In the genomic region with DNA sequence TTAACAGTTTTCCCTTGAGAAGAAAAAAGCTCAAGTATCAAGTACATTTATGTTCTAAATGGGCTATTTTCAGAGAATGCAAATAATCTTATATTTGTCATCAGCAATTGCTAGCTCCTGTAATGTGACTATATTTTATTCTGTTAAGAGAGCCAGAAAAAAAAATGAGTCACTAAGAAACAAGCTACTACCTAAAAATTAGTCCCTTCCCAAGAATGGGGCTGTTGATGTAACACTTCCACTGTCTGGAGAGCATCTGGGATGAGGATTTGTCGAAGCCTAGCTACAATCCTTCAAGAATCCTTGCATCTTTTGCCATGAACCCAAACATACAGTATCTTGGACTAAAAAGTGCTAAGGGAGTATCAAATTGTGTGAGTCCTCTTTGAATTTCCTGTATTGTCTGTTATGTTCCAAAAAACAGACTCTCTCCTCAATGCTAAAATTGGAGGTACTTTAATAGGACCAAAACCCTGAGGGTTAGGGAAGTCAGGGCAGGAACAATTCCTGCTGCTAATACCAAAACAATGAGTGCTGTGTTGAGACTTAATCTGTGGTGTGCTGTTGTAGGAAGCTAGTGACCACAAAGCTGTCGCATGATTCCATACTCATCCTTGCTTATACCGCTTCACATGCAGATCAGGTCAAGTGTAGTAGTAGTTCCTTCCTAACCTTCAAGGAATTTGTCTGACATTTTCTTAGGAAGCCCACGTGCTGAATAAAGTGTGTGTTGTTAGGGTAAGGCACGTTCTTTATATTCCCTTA, we compare ENCODE assay signal across 18 cellular contexts.
A peak's percentile ranks its signal among the peaks of the same experiment; 100 is the strongest.
DNase-seq lines count a peak whose midpoint lies in the region; ATAC-seq and TF ChIP-seq lines count a peak whose summit lies in the region.
"Had no signal": no experiment of that assay in that cellular context is flagged by ENCODE, and none has a peak within 500 bp of the region (broad histone marks: within the 10 kb centered on the region; RNA-seq: fewer than 3 reads in every experiment).

No MANE protein-coding gene starts in this region.

- DNase-seq in EL = peak; percentile 23
- peak; percentile 15 for DNase-seq in OCI-M1 (lab: John Stamatoyannopoulos, UW)
- DNase-seq in fibroblast of mammary gland (ENCODE audit: low read depth) = peak; percentile 45
- DNase-seq in putamen (ENCODE audit: low spot score) = peak; percentile 38
- DNase-seq in HEK293T (ENCODE audit: extremely low spot score) = no peak
- no peak for DNase-seq in T-helper 2 cell treated with Interferon-gamma antibody and Interleukin-4, amounts not matched to agents 5 μg/mL and 100 μg/mL, for 36 hours (ENCODE audit: low spot score)
- no peak for DNase-seq in NK-92 treated with Interleukin-12 subunit alpha and Interleukin-12 subunit beta, amount 100 ng/mL, for 24 hours (lab: John Stamatoyannopoulos, UW)
- DNase-seq: activated CD4-positive, alpha-beta T cell treated with anti-CD3 and anti-CD28 coated beads for 4 hours; activated CD8-positive, alpha-beta memory T cell treated with anti-CD3 and anti-CD28 coated beads, Interleukin-2, amount 50 U/mL, for 48 hours; activated naive CD4-positive, alpha-beta T cell treated with anti-CD3 and anti-CD28 coated beads, Interleukin-2, amount 10 ng/mL, durations not matched to agents 7 days and 5 days; DMS153; left lung; NCI-H1048; Right ventricle myocardium superior had no signal

- no peaks in the 10 kb centered on the region for H3K36me3 Mint-ChIP-seq in T-helper 2 cell treated with Interferon-gamma antibody and Interleukin-4, amounts not matched to agents 5 μg/mL and 100 μg/mL, for 36 hours (ENCODE audit: low read depth)
- H3K36me3 Mint-ChIP-seq: activated naive CD4-positive, alpha-beta T cell treated with anti-CD3 and anti-CD28 coated beads, Interleukin-2, amount 10 ng/mL, durations not matched to agents 7 days and 5 days; brain had no signal

- H3K27ac Mint-ChIP-seq in T-helper 2 cell treated with Interferon-gamma antibody and Interleukin-4, amounts not matched to agents 5 μg/mL and 100 μg/mL, for 36 hours = no peak overlapping the region
- H3K27ac Mint-ChIP-seq: activated naive CD4-positive, alpha-beta T cell treated with anti-CD3 and anti-CD28 coated beads, Interleukin-2, amount 10 ng/mL, durations not matched to agents 7 days and 5 days; brain; GM23338 had no signal

- H3K27me3 Mint-ChIP-seq in T-helper 2 cell treated with Interferon-gamma antibody and Interleukin-4, amounts not matched to agents 5 μg/mL and 100 μg/mL, for 36 hours (ENCODE audit: low read depth) = peaks cover 25% of the 10 kb centered on the region

- peaks cover 11% of the 10 kb centered on the region for H3K4me1 Mint-ChIP-seq in T-helper 2 cell treated with Interferon-gamma antibody and Interleukin-4, amounts not matched to agents 5 μg/mL and 100 μg/mL, for 36 hours (ENCODE audit: low read depth)

- ATAC-seq in HG03025 (IDR thresholded peaks at IDR 0.05; ENCODE audit: low FRiP score, unreplicated experiment) = no peak
- ATAC-seq: GM23338, left lung had no signal

- H3K9me3 Mint-ChIP-seq in T-helper 2 cell treated with Interferon-gamma antibody and Interleukin-4, amounts not matched to agents 5 μg/mL and 100 μg/mL, for 36 hours = no peaks in the 10 kb centered on the region
- H3K9me3 Mint-ChIP-seq: activated naive CD4-positive, alpha-beta T cell treated with anti-CD3 and anti-CD28 coated beads, Interleukin-2, amount 10 ng/mL, durations not matched to agents 7 days and 5 days; brain; GM23338 had no signal

- no peak overlapping the region for H3K4me3 Mint-ChIP-seq in T-helper 2 cell treated with Interferon-gamma antibody and Interleukin-4, amounts not matched to agents 5 μg/mL and 100 μg/mL, for 36 hours
- H3K4me3 Mint-ChIP-seq: activated naive CD4-positive, alpha-beta T cell treated with anti-CD3 and anti-CD28 coated beads, Interleukin-2, amount 10 ng/mL, durations not matched to agents 7 days and 5 days; GM23338 had no signal

- no peak overlapping the region for H3K4me3 ChIP-seq in fibroblast of mammary gland (ENCODE audit: control insufficient read depth, low read depth, low read length)
- H3K4me3 ChIP-seq: GM23338, left lung, prostate gland had no signal

- no peak for TF ChIP-seq CTCF in fibroblast of mammary gland (conservative IDR thresholded peaks at IDR 0.05; ENCODE audit: control insufficient read depth, insufficient read depth, low read depth, low read length)

- POLR2A ChIA-PET in HEK293T (lab: Yijun Ruan, JAX) = no interaction called here

- CTCF ChIA-PET in HEK293T (lab: Yijun Ruan, JAX) = no interaction called here

TF ChIP-seq in HEK293T, 16 proteins besides CTCF, POLR2A, EP300 and RAD21:
- TF ChIP-seq LEF1 (IDR thresholded peaks at IDR 0.05; ENCODE audit: borderline replicate concordance) = no peak
- no peak for TF ChIP-seq ELF4 (IDR thresholded peaks at IDR 0.05)
- TF ChIP-seq ARNT (IDR thresholded peaks at IDR 0.05) = no peak

Comparison
In these comparisons a context has a peak if more than half of its experiments do, and no peak if none do; other contexts are left out.
1. DNase-seq: peak in EL (single experiment), OCI-M1 (single experiment), fibroblast of mammary gland (single experiment) and putamen (single experiment); none in HEK293T (single experiment), T-helper 2 cell treated with Interferon-gamma antibody and Interleukin-4, amounts not matched to agents 5 μg/mL and 100 μg/mL, for 36 hours (single experiment) and NK-92 treated with Interleukin-12 subunit alpha and Interleukin-12 subunit beta, amount 100 ng/mL, for 24 hours (single experiment).